ENCODE assay signal across 31 cellular contexts in genomic region chr15:101611007-101611406, GRCh38.
"Had no signal": no experiment of that assay in that cellular context is flagged by ENCODE, and none has a peak within 500 bp of the region (broad histone marks: within the 10 kb centered on the region; RNA-seq: fewer than 3 reads in every experiment).

No MANE protein-coding gene starts in this region.

- H3K4me1 Mint-ChIP-seq: activated CD4-positive, alpha-beta memory T cell treated with anti-CD3 and anti-CD28 coated beads, Interleukin-2, amount 10 ng/mL, durations not matched to agents 7 days and 5 days; activated CD4-positive, alpha-beta T cell treated with anti-CD3 and anti-CD28 coated beads, Interleukin-2, amount 10 ng/mL, durations not matched to agents 7 days and 5 days; activated naive CD4-positive, alpha-beta T cell treated with anti-CD3 and anti-CD28 coated beads, Interleukin-2, amount 10 ng/mL, durations not matched to agents 7 days and 5 days; activated naive CD8-positive, alpha-beta T cell treated with anti-CD3 and anti-CD28 coated beads, Interleukin-2, amount 10 ng/mL, durations not matched to agents 7 days and 5 days; central memory CD8-positive, alpha-beta T cell had no signal

- H3K27ac ChIP-seq: ascending aorta, brain microvascular endothelial cell, coronary artery, dorsolateral prefrontal cortex, esophagus muscularis mucosa, foreskin keratinocyte, gastroesophageal sphincter, VCaP had no signal

- H3K4me3 ChIP-seq: ascending aorta, coronary artery, dorsolateral prefrontal cortex, esophagus muscularis mucosa, gastroesophageal sphincter had no signal

- H3K9me3 ChIP-seq: ascending aorta, esophagus muscularis mucosa, gastroesophageal sphincter had no signal

- ATAC-seq: activated naive CD4-positive, alpha-beta T cell treated with anti-CD3 and anti-CD28 coated beads, Interleukin-2, amount 50 U/mL, for 72 hours; foreskin keratinocyte; gastroesophageal sphincter; WTC11 had no signal

- H3K4me3 Mint-ChIP-seq: activated CD4-positive, alpha-beta memory T cell treated with anti-CD3 and anti-CD28 coated beads, Interleukin-2, amount 10 ng/mL, durations not matched to agents 7 days and 5 days; activated CD4-positive, alpha-beta T cell treated with anti-CD3 and anti-CD28 coated beads, Interleukin-2, amount 10 ng/mL, durations not matched to agents 7 days and 5 days; activated naive CD4-positive, alpha-beta T cell treated with anti-CD3 and anti-CD28 coated beads, Interleukin-2, amount 10 ng/mL, durations not matched to agents 7 days and 5 days; activated naive CD8-positive, alpha-beta T cell treated with anti-CD3 and anti-CD28 coated beads, Interleukin-2, amount 10 ng/mL, durations not matched to agents 7 days and 5 days; activated T-helper 1 cell treated with anti-CD3 and anti-CD28 coated beads, Interleukin-12 subunit alpha, Interleukin-12 subunit beta, Interleukin-2, Interleukin-4 antibody, amounts not matched to agents 30 ng/mL and 10 ng/mL and 1 ng/mL, durations not matched to agents 14 hours and 24 hours and 36 hours; central memory CD8-positive, alpha-beta T cell; dendritic cell treated with granulocyte-macrophage colony-stimulating factor and Interleukin-4, amounts not matched to agents 40 ng/mL and 50 ng/mL, for 4 days; endodermal cell; WTC11 had no signal

- H3K36me3 ChIP-seq: ascending aorta, brain microvascular endothelial cell, esophagus muscularis mucosa, gastroesophageal sphincter had no signal

- H3K27ac Mint-ChIP-seq: activated CD4-positive, alpha-beta memory T cell treated with anti-CD3 and anti-CD28 coated beads, Interleukin-2, amount 10 ng/mL, durations not matched to agents 7 days and 5 days; activated CD4-positive, alpha-beta T cell treated with anti-CD3 and anti-CD28 coated beads, Interleukin-2, amount 10 ng/mL, durations not matched to agents 7 days and 5 days; activated naive CD4-positive, alpha-beta T cell treated with anti-CD3 and anti-CD28 coated beads, Interleukin-2, amount 10 ng/mL, durations not matched to agents 7 days and 5 days; activated naive CD4-positive, alpha-beta T cell treated with anti-CD3 and anti-CD28 coated beads, Interleukin-2, amount 50 U/mL, for 72 hours; activated naive CD8-positive, alpha-beta T cell treated with anti-CD3 and anti-CD28 coated beads, Interleukin-2, amount 10 ng/mL, durations not matched to agents 7 days and 5 days; activated T-helper 1 cell treated with anti-CD3 and anti-CD28 coated beads, Interleukin-12 subunit alpha, Interleukin-12 subunit beta, Interleukin-2, Interleukin-4 antibody, amounts not matched to agents 30 ng/mL and 10 ng/mL and 1 ng/mL, durations not matched to agents 14 hours and 24 hours and 36 hours; activated T-helper 2 cell treated with anti-CD3 and anti-CD28 coated beads, Interferon-gamma antibody, Interleukin-2, Interleukin-4, amounts not matched to agents 10 μg/mL and 5 μg/mL and 100 μg/mL, durations not matched to agents 14 hours and 24 hours and 36 hours; dendritic cell treated with granulocyte-macrophage colony-stimulating factor and Interleukin-4, amounts not matched to agents 40 ng/mL and 50 ng/mL, for 4 days; endodermal cell; WTC11 had no signal

- H3K36me3 Mint-ChIP-seq: activated naive CD4-positive, alpha-beta T cell treated with anti-CD3 and anti-CD28 coated beads, Interleukin-2, amount 10 ng/mL, durations not matched to agents 7 days and 5 days; activated naive CD4-positive, alpha-beta T cell treated with anti-CD3 and anti-CD28 coated beads, Interleukin-2, amount 50 U/mL, for 72 hours; activated naive CD8-positive, alpha-beta T cell treated with anti-CD3 and anti-CD28 coated beads, Interleukin-2, amount 10 ng/mL, durations not matched to agents 7 days and 5 days; WTC11 had no signal

- H3K9me3 Mint-ChIP-seq: activated CD4-positive, alpha-beta memory T cell treated with anti-CD3 and anti-CD28 coated beads, Interleukin-2, amount 10 ng/mL, durations not matched to agents 7 days and 5 days; activated CD4-positive, alpha-beta T cell treated with anti-CD3 and anti-CD28 coated beads, Interleukin-2, amount 10 ng/mL, durations not matched to agents 7 days and 5 days; activated naive CD4-positive, alpha-beta T cell treated with anti-CD3 and anti-CD28 coated beads, Interleukin-2, amount 10 ng/mL, durations not matched to agents 7 days and 5 days; activated naive CD4-positive, alpha-beta T cell treated with anti-CD3 and anti-CD28 coated beads, Interleukin-2, amount 50 U/mL, for 72 hours; activated naive CD8-positive, alpha-beta T cell treated with anti-CD3 and anti-CD28 coated beads, Interleukin-2, amount 10 ng/mL, durations not matched to agents 7 days and 5 days; activated T-helper 1 cell treated with anti-CD3 and anti-CD28 coated beads, Interleukin-12 subunit alpha, Interleukin-12 subunit beta, Interleukin-2, Interleukin-4 antibody, amounts not matched to agents 30 ng/mL and 10 ng/mL and 1 ng/mL, durations not matched to agents 14 hours and 24 hours and 36 hours; activated T-helper 2 cell treated with anti-CD3 and anti-CD28 coated beads, Interferon-gamma antibody, Interleukin-2, Interleukin-4, amounts not matched to agents 10 μg/mL and 5 μg/mL and 100 μg/mL, durations not matched to agents 14 hours and 24 hours and 36 hours; central memory CD8-positive, alpha-beta T cell; dendritic cell treated with granulocyte-macrophage colony-stimulating factor and Interleukin-4, amounts not matched to agents 40 ng/mL and 50 ng/mL, for 4 days; endodermal cell; WTC11 had no signal

- DNase-seq: activated CD4-positive, alpha-beta memory T cell treated with anti-CD3 and anti-CD28 coated beads, Interleukin-2, amount 10 ng/mL, durations not matched to agents 7 days and 5 days; activated CD4-positive, alpha-beta T cell treated with anti-CD3 and anti-CD28 coated beads for 1 hour; activated CD4-positive, alpha-beta T cell treated with anti-CD3 and anti-CD28 coated beads for 4 hours; activated CD4-positive, alpha-beta T cell treated with anti-CD3 and anti-CD28 coated beads, Interleukin-2, amount 10 ng/mL, durations not matched to agents 7 days and 5 days; activated CD4-positive, alpha-beta T cell treated with anti-CD3 and anti-CD28 coated beads, Interleukin-2, amount 50 U/mL, for 4 hours; activated CD8-positive, alpha-beta memory T cell treated with anti-CD3 and anti-CD28 coated beads, Interleukin-2, amount 50 U/mL, for 48 hours; activated effector memory CD4-positive, alpha-beta T cell treated with anti-CD3 and anti-CD28 coated beads, Interleukin-2, amount 50 U/mL, for 16 hours; activated naive CD4-positive, alpha-beta T cell; activated naive CD4-positive, alpha-beta T cell treated with anti-CD3 and anti-CD28 coated beads, Interleukin-2, amount 10 ng/mL, durations not matched to agents 7 days and 5 days; activated naive CD8-positive, alpha-beta T cell treated with anti-CD3 and anti-CD28 coated beads, Interleukin-2, amount 10 ng/mL, durations not matched to agents 7 days and 5 days; activated T-cell treated with anti-CD3 and anti-CD28 coated beads for 4 hours; activated T-cell treated with anti-CD3 and anti-CD28 coated beads, Interleukin-2, amount 50 U/mL, for 48 hours; brain microvascular endothelial cell; dorsolateral prefrontal cortex; effector memory CD4-positive, alpha-beta T cell; endodermal cell; erythroblast; foreskin keratinocyte; T-helper 2 cell had no signal

- H3K27me3 Mint-ChIP-seq: activated CD4-positive, alpha-beta memory T cell treated with anti-CD3 and anti-CD28 coated beads, Interleukin-2, amount 10 ng/mL, durations not matched to agents 7 days and 5 days; activated CD4-positive, alpha-beta T cell treated with anti-CD3 and anti-CD28 coated beads, Interleukin-2, amount 10 ng/mL, durations not matched to agents 7 days and 5 days; activated naive CD8-positive, alpha-beta T cell treated with anti-CD3 and anti-CD28 coated beads, Interleukin-2, amount 10 ng/mL, durations not matched to agents 7 days and 5 days; central memory CD8-positive, alpha-beta T cell had no signal

- H3K27me3 ChIP-seq: ascending aorta, brain microvascular endothelial cell, dorsolateral prefrontal cortex, gastroesophageal sphincter had no signal

- FAIRE-seq: bronchial epithelial cell had no signal

- H3K4me1 ChIP-seq: foreskin keratinocyte had no signal
